1 cellular context compared by ENCODE assay signal in the genomic region with DNA sequence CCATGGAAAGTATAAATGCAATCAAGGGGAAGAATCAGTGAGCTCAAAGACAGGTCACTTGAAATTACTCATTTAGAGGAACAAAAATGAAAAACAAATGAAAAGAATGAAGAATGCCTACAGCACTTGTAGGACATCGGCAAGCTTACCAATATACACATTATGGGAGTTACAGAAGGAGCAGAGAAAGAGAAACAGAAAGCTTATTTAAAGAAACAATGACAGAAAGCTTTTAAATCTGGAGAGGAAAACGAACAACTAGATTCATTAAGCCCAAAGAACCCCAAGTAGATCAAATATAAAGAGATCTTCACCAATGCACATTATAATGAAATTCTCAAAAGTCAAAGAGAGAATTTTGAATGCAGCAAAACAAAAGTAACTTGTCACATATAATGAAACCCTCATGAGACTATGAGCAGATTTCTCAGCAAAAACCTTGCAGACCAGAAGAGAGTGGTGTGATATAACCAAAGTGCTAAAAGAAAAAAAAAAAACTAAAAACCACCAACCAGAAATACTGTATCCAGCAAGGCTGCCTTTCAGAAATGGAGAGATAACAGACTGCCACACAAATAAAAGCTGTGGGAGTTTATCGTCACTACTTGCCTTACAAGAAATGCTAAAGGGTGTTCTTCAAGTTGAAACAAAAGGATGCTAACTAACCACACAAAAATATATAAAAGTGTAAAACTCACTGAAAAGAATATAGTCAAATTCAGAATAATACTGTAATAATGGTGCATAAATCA.
TF ChIP-seq lines count a peak whose summit lies in the region.

No MANE protein-coding gene starts in this region.

TF ChIP-seq in HEK293, 187 proteins besides CTCF, POLR2A, EP300 and RAD21 (continued from another document):
- TF ChIP-seq, protein P1, sequence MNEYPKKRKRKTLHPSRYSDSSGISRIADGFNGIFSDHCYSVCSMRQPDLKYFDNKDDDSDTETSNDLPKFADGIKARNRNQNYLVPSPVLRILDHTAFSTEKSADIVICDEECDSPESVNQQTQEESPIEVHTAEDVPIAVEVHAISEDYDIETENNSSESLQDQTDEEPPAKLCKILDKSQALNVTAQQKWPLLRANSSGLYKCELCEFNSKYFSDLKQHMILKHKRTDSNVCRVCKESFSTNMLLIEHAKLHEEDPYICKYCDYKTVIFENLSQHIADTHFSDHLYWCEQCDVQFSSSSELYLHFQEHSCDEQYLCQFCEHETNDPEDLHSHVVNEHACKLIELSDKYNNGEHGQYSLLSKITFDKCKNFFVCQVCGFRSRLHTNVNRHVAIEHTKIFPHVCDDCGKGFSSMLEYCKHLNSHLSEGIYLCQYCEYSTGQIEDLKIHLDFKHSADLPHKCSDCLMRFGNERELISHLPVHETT (tag by site-specific recombination; IDR thresholded peaks at IDR 0.05): no peak
- peak; percentile 97 for TF ChIP-seq SETDB1 (IDR thresholded peaks at IDR 0.05; ENCODE audit: insufficient read length, low read length)
- TF ChIP-seq, protein P2, sequence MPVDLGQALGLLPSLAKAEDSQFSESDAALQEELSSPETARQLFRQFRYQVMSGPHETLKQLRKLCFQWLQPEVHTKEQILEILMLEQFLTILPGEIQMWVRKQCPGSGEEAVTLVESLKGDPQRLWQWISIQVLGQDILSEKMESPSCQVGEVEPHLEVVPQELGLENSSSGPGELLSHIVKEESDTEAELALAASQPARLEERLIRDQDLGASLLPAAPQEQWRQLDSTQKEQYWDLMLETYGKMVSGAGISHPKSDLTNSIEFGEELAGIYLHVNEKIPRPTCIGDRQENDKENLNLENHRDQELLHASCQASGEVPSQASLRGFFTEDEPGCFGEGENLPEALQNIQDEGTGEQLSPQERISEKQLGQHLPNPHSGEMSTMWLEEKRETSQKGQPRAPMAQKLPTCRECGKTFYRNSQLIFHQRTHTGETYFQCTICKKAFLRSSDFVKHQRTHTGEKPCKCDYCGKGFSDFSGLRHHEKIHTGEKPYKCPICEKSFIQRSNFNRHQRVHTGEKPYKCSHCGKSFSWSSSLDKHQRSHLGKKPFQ (tag by site-specific recombination; IDR thresholded peaks at IDR 0.05): no peak
- peak; percentile 84 for TF ChIP-seq ZNF791 (tag by site-specific recombination; IDR thresholded peaks at IDR 0.05)
- TF ChIP-seq, protein P3, sequence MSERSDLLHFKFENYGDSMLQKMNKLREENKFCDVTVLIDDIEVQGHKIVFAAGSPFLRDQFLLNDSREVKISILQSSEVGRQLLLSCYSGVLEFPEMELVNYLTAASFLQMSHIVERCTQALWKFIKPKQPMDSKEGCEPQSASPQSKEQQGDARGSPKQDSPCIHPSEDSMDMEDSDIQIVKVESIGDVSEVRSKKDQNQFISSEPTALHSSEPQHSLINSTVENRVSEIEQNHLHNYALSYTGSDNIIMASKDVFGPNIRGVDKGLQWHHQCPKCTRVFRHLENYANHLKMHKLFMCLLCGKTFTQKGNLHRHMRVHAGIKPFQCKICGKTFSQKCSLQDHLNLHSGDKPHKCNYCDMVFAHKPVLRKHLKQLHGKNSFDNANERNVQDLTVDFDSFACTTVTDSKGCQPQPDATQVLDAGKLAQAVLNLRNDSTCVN (tag by site-specific recombination; optimal IDR thresholded peaks at IDR 0.05): no peak
- TF ChIP-seq TRIM28 (IDR thresholded peaks at IDR 0.05; ENCODE audit: borderline replicate concordance, low read length): peak; percentile 97
TF ChIP-seq in HEK293: peak in this region for 3.
